21 cellular contexts compared by ENCODE assay signal in genomic region chr1:26138974-26139558, GRCh38. TPM values are rescaled to one million over a fixed set of nuclear protein-coding genes. Genes with fewer than 3 reads are reported as not detected.
DNase-seq lines count a peak whose midpoint lies in the region; TF ChIP-seq lines count a peak whose summit lies in the region.
"Had no signal": no experiment of that assay in that cellular context is flagged by ENCODE, and none has a peak within 500 bp of the region (broad histone marks: within the 10 kb centered on the region; RNA-seq: fewer than 3 reads in every experiment).

No MANE protein-coding gene starts in this region.

- H3K79me1 ChIP-seq in H9 (ENCODE audit: insufficient read depth, low read depth, low read length, poor library complexity, severe bottlenecking): no peaks in the 10 kb centered on the region

- no peak overlapping the region for H3K18ac ChIP-seq in H9 (ENCODE audit: insufficient read length, low read depth, low read length)

- no peak overlapping the region for H2BK20ac ChIP-seq in H9 (ENCODE audit: low read depth, low read length, poor library complexity, severe bottlenecking)

- no peak for TF ChIP-seq CTCF in H9 (conservative IDR thresholded peaks at IDR 0.05)
- no peak for TF ChIP-seq CTCF in neural crest cell (conservative IDR thresholded peaks at IDR 0.05)
- no peak for TF ChIP-seq CTCF in GM13976 (IDR thresholded peaks at IDR 0.05; ENCODE audit: borderline replicate concordance, control extremely low read depth, extremely low read depth, insufficient read depth, missing control alignments)

- H4K5ac ChIP-seq in H9 (ENCODE audit: insufficient read length, low read depth, low read length): no peak overlapping the region

- H3K4me2 ChIP-seq in H9 (ENCODE audit: insufficient read depth, insufficient read length, low read length): no peak overlapping the region

- no peaks in the 10 kb centered on the region for H3K23me2 ChIP-seq in H9 (ENCODE audit: insufficient read length, low read depth, low read length, poor library complexity, severe bottlenecking)

- intact Hi-C loops in cardiac septum (cut with DNase I): no loop called here

- no peak overlapping the region for H4K8ac ChIP-seq in H9 (replicated peaks; ENCODE audit: insufficient read length, low read depth, low read length)

- H3K4me1 Mint-ChIP-seq in H9 (peaks cover 6 to 8% of the 10 kb centered on the region in 2 experiments), neural crest cell (no peaks in the 10 kb centered on the region)
- peaks cover 14% of the 10 kb centered on the region for H3K4me1 Mint-ChIP-seq in T-helper 2 cell treated with Interferon-gamma antibody and Interleukin-4, amounts not matched to agents 5 μg/mL and 100 μg/mL, for 36 hours (ENCODE audit: low read depth)

- H3K27me3 ChIP-seq in H9 (ENCODE audit: insufficient read depth, low read length): no peaks in the 10 kb centered on the region
- H3K27me3 ChIP-seq: brain microvascular endothelial cell, right atrium auricular region had no signal

- no peak overlapping the region for H3K23ac ChIP-seq in H9 (ENCODE audit: insufficient read length, low read depth, low read length)

- H4K20me1 ChIP-seq in H9 (ENCODE audit: control insufficient read depth, insufficient read depth, insufficient read length): no peaks in the 10 kb centered on the region

- H4K91ac ChIP-seq in H9 (ENCODE audit: insufficient read length, low read depth, low read length): no peak overlapping the region

- H3K36me3 Mint-ChIP-seq in H9 (ENCODE audit: insufficient read depth in 1 of 3, low read depth in 3 of 3) (no peaks in the 10 kb centered on the region), neural crest cell (ENCODE audit: low read depth) (no peaks in the 10 kb centered on the region)
- no peaks in the 10 kb centered on the region for H3K36me3 Mint-ChIP-seq in T-helper 2 cell treated with Interferon-gamma antibody and Interleukin-4, amounts not matched to agents 5 μg/mL and 100 μg/mL, for 36 hours (ENCODE audit: low read depth)
- H3K36me3 Mint-ChIP-seq: activated naive CD4-positive, alpha-beta T cell treated with anti-CD3 and anti-CD28 coated beads, Interleukin-2, amount 50 U/mL, for 72 hours had no signal

- in situ Hi-C loops in GM13976 (cut with MboI; ENCODE audit: low sequenced_read_pairs, unreplicated experiment): no loop called here

- no peak overlapping the region for H2AK5ac ChIP-seq in H9 (ENCODE audit: insufficient read length, low read length)

- H3K27me3 Mint-ChIP-seq in H9 (ENCODE audit: low read depth) (peaks cover 11% of the 10 kb centered on the region), neural crest cell (ENCODE audit: low read depth) (peaks cover 4% of the 10 kb centered on the region)
- H3K27me3 Mint-ChIP-seq in T-helper 2 cell treated with Interferon-gamma antibody and Interleukin-4, amounts not matched to agents 5 μg/mL and 100 μg/mL, for 36 hours (ENCODE audit: low read depth): peaks cover 7% of the 10 kb centered on the region

- H3K56ac ChIP-seq in H9 (ENCODE audit: insufficient read length, low read depth, low read length): no peak overlapping the region

- no peak overlapping the region for H2BK5ac ChIP-seq in H9 (ENCODE audit: insufficient read length, low read length)

- no peak overlapping the region for H3K9ac ChIP-seq in H9 (ENCODE audit: extremely low read depth, insufficient read length, low read length)

- no peak overlapping the region for H3T11ph ChIP-seq in H9 (ENCODE audit: low read length)

- H3K4me3 Mint-ChIP-seq in H9 (no peak overlapping the region), neural crest cell (no peak overlapping the region)
- no peak overlapping the region for H3K4me3 Mint-ChIP-seq in T-helper 2 cell treated with Interferon-gamma antibody and Interleukin-4, amounts not matched to agents 5 μg/mL and 100 μg/mL, for 36 hours
- H3K4me3 Mint-ChIP-seq: activated CD4-positive, alpha-beta T cell treated with anti-CD3 and anti-CD28 coated beads, Interleukin-2, amount 10 ng/mL, durations not matched to agents 24 days and 14 days; activated T-cell treated with anti-CD3 and anti-CD28 coated beads, Interleukin-2, amount 50 U/mL, for 4 hours had no signal

- H3K4me1 ChIP-seq in H9 (ENCODE audit: insufficient read depth, low read length): no peaks in the 10 kb centered on the region
- H3K4me1 ChIP-seq: right atrium auricular region had no signal

- H3K9me3 Mint-ChIP-seq in H9 (peaks cover 0 to 2% of the 10 kb centered on the region in 2 experiments; a peak in 1 of 5 replicates), neural crest cell (no peaks in the 10 kb centered on the region)
- H3K9me3 Mint-ChIP-seq in T-helper 2 cell treated with Interferon-gamma antibody and Interleukin-4, amounts not matched to agents 5 μg/mL and 100 μg/mL, for 36 hours: peaks cover 5% of the 10 kb centered on the region
- H3K9me3 Mint-ChIP-seq: activated CD4-positive, alpha-beta T cell treated with anti-CD3 and anti-CD28 coated beads, Interleukin-2, amount 10 ng/mL, durations not matched to agents 24 days and 14 days; activated naive CD4-positive, alpha-beta T cell treated with anti-CD3 and anti-CD28 coated beads, Interleukin-2, amount 50 U/mL, for 72 hours had no signal

- peak overlapping the region; percentile 80 for H2AFZ ChIP-seq in H9 (ENCODE audit: low read length)

- no peak overlapping the region for H3K14ac ChIP-seq in H9 (ENCODE audit: insufficient read depth, low read length)

- H3K27ac Mint-ChIP-seq in H9 (no peak overlapping the region), neural crest cell (ENCODE audit: unreplicated experiment) (peak overlapping the region; percentile 63)
- peak overlapping the region; percentile 15 for H3K27ac Mint-ChIP-seq in T-helper 2 cell treated with Interferon-gamma antibody and Interleukin-4, amounts not matched to agents 5 μg/mL and 100 μg/mL, for 36 hours
- H3K27ac Mint-ChIP-seq: activated CD4-positive, alpha-beta T cell treated with anti-CD3 and anti-CD28 coated beads, Interleukin-2, amount 10 ng/mL, durations not matched to agents 24 days and 14 days; activated naive CD4-positive, alpha-beta T cell treated with anti-CD3 and anti-CD28 coated beads, Interleukin-2, amount 50 U/mL, for 72 hours had no signal

- peak; percentile 6 for DNase-seq in activated CD8-positive, alpha-beta memory T cell treated with anti-CD3 and anti-CD28 coated beads, Interleukin-2, amount 50 U/mL, for 48 hours
- DNase-seq in activated CD8-positive, alpha-beta memory T cell treated with anti-CD3 and anti-CD28 coated beads, Interleukin-2, amount 50 U/mL, for 4 hours: no peak
- DNase-seq in H9: no peak
- DNase-seq in T-helper 2 cell treated with Interferon-gamma antibody and Interleukin-4, amounts not matched to agents 5 μg/mL and 100 μg/mL, for 36 hours (ENCODE audit: low spot score): no peak
- no peak for DNase-seq in neural crest cell (ENCODE audit: low read depth, low spot score)
- no peak for DNase-seq in GM13976 (ENCODE audit: low spot score)
- no peak for DNase-seq in effector CD4-positive, alpha-beta T cell
- DNase-seq in cardiac septum (ENCODE audit: low spot score): no peak
- DNase-seq: activated CD4-positive, alpha-beta T cell treated with anti-CD3 and anti-CD28 coated beads, Interleukin-2, amount 10 ng/mL, durations not matched to agents 24 days and 14 days; activated T-cell treated with anti-CD3 and anti-CD28 coated beads, Interleukin-2, amount 50 U/mL, for 4 hours; brain microvascular endothelial cell; NCI-H1694; NCI-H446; substantia nigra had no signal

- no CpG with 5 or more reads among the region's 3 CpGs for WGBS in H9 (ENCODE audit: extremely low coverage, insufficient read length, low lambda C conversion rate)

- no peak overlapping the region for H2BK15ac ChIP-seq in H9 (ENCODE audit: low read depth, low read length)

- H2BK12ac ChIP-seq in H9 (ENCODE audit: insufficient read length, low read depth, low read length): no peak overlapping the region

- H3K4ac ChIP-seq in H9 (ENCODE audit: low read depth, low read length): no peak overlapping the region

- no peaks in the 10 kb centered on the region for H3K9me3 ChIP-seq in H9 (ENCODE audit: control insufficient read depth, low read depth, low read length)
- H3K9me3 ChIP-seq: right atrium auricular region had no signal

- no peak overlapping the region for H3K27ac ChIP-seq in H9 (ENCODE audit: insufficient read length, low read depth, low read length)
- H3K27ac ChIP-seq: brain microvascular endothelial cell, coronary artery, right atrium auricular region, RWPE1 had no signal

- no peaks in the 10 kb centered on the region for H3K79me2 ChIP-seq in H9 (ENCODE audit: insufficient read depth, low read length)

- no peak overlapping the region for H2BK120ac ChIP-seq in H9 (ENCODE audit: low read depth, low read length, poor library complexity, severe bottlenecking)

RNA-seq across cellular contexts. Expression of gene FAM110D, which starts 19.8 kb away (rescaled TPM):
- 0.46 TPM in 2 replicates for total RNA-seq in H9 (2021)
- total RNA-seq in neural crest cell: 1.0 and 1.2 TPM in 2 replicates
- 3.8 TPM for total RNA-seq in cardiac septum
- total RNA-seq: activated naive CD4-positive, alpha-beta T cell treated with anti-CD3 and anti-CD28 coated beads, Interleukin-2, amount 50 U/mL, for 72 hours; activated T-cell treated with anti-CD3 and anti-CD28 coated beads, Interleukin-2, amount 50 U/mL, for 4 hours; M059J; osteocyte had no signal

RNA-seq across cellular contexts. Expression of gene PDIK1L, which starts 27.4 kb away (rescaled TPM):
- total RNA-seq in H9 (2021) (5.6 and 7.1 TPM in 2 replicates), neural crest cell (22.8 and 23.8 TPM in 2 replicates), cardiac septum (3.5 TPM)

RNA-seq across cellular contexts. Expression of gene C1orf232, which starts 29.7 kb away (rescaled TPM):
- total RNA-seq in H9 (2021): not detected in 2 replicates
- total RNA-seq in neural crest cell: not detected in 2 replicates
- total RNA-seq in cardiac septum: not detected
- total RNA-seq: activated CD4-positive, alpha-beta T cell treated with anti-CD3 and anti-CD28 coated beads, Interleukin-2, amount 10 ng/mL, durations not matched to agents 24 days and 14 days; activated naive CD4-positive, alpha-beta T cell treated with anti-CD3 and anti-CD28 coated beads, Interleukin-2, amount 50 U/mL, for 72 hours; activated T-cell treated with anti-CD3 and anti-CD28 coated beads, Interleukin-2, amount 50 U/mL, for 4 hours; lower leg skin; M059J; osteocyte; right atrium auricular region had no signal

RNA-seq across cellular contexts. Expression of gene ZNF593, which starts 30.6 kb away (rescaled TPM):
- 48.2 and 51.2 TPM in 2 replicates for total RNA-seq in H9 (2021)
- 34.3 and 36.2 TPM in 2 replicates for total RNA-seq in neural crest cell
- total RNA-seq in cardiac septum: 23.2 TPM

RNA-seq across cellular contexts. Expression of gene ZNF593OS, which starts 32.6 kb away (rescaled TPM):
- total RNA-seq in H9 (2021) (not detected in 2 replicates), neural crest cell (not detected in 2 replicates), cardiac septum (not detected)
- total RNA-seq: activated CD4-positive, alpha-beta T cell treated with anti-CD3 and anti-CD28 coated beads, Interleukin-2, amount 10 ng/mL, durations not matched to agents 24 days and 14 days; activated naive CD4-positive, alpha-beta T cell treated with anti-CD3 and anti-CD28 coated beads, Interleukin-2, amount 50 U/mL, for 72 hours; activated T-cell treated with anti-CD3 and anti-CD28 coated beads, Interleukin-2, amount 50 U/mL, for 4 hours; lower leg skin; M059J; osteocyte; right atrium auricular region had no signal

Comparison
In these comparisons a context has a peak if more than half of its experiments do, and no peak if none do; other contexts are left out.
1. H3K27ac Mint-ChIP-seq: peak in T-helper 2 cell treated with Interferon-gamma antibody and Interleukin-4, amounts not matched to agents 5 μg/mL and 100 μg/mL, for 36 hours (single experiment) and neural crest cell (single experiment); none in H9 (0 of 3).